ENCODE assay signal across 17 cellular contexts in genomic region chr9:129210125-129210524, GRCh38. TPM values are rescaled to one million over a fixed set of nuclear protein-coding genes. Genes with fewer than 3 reads are reported as not detected.
DNase-seq lines count a peak whose midpoint lies in the region; ATAC-seq, FAIRE-seq and TF ChIP-seq lines count a peak whose summit lies in the region.
"Had no signal": no experiment of that assay in that cellular context is flagged by ENCODE, and none has a peak within 500 bp of the region (broad histone marks: within the 10 kb centered on the region; RNA-seq: fewer than 3 reads in every experiment).

No MANE protein-coding gene starts in this region.

- H3K4me1 ChIP-seq in ES-I3 (ENCODE audit: insufficient read depth, low read length), result peaks cover 15% of the 10 kb centered on the region
- H3K4me1 ChIP-seq in H9 (ENCODE audit: insufficient read depth, low read length), result no peaks in the 10 kb centered on the region; the same call in 1 of the 2 replicates
- H3K4me1 ChIP-seq in H1 (replicated peaks in 1 of 4; ENCODE audit: control insufficient read depth in 3 of 4, insufficient read depth in 4 of 4, low read length in 3 of 4), result peaks cover 0 to 14% (median 8%) of the 10 kb centered on the region in 4 experiments; a peak in 6 of 7 replicates
- H3K4me1 ChIP-seq in mesendoderm (ENCODE audit: control insufficient read depth, low read depth, low read length), result peaks cover 5% of the 10 kb centered on the region
- H3K4me1 ChIP-seq: BE2C, HAP-1 had no signal

- H2BK20ac ChIP-seq in H9 (ENCODE audit: low read depth, low read length, poor library complexity, severe bottlenecking) (no peak overlapping the region), H1 (ENCODE audit: low read length) (no peak overlapping the region)

- H3K9me3 ChIP-seq in ES-I3 (ENCODE audit: control insufficient read depth, insufficient read depth, low read length) (no peaks in the 10 kb centered on the region), H9 (ENCODE audit: control insufficient read depth, low read depth, low read length) (no peaks in the 10 kb centered on the region), H1 (ENCODE audit: insufficient read depth in 2 of 2, low read depth in 1 of 2, low read length in 1 of 2) (no peaks in the 10 kb centered on the region)
- H3K9me3 ChIP-seq: BE2C, HAP-1 had no signal

- ATAC-seq in sciatic nerve, result no peak
- ATAC-seq: GM12878, Right ventricle myocardium inferior had no signal

- TF ChIP-seq RAD21 in H1 (IDR thresholded peaks at IDR 0.05 in 1 of 2, conservative IDR thresholded peaks at IDR 0.05 in 1 of 2; ENCODE audit: low read depth in 2 of 2, low read length in 2 of 2), result no peak

- POLR2A ChIA-PET in H1 (lab: Charles Lee; ENCODE audit: partially characterized antibody), result interaction anchor here (0.6 to 3.0 kb wide), 6 partner anchors 12 to 124 kb away, joined by 4 to 22 read pairs (median 6); partner anchors contain the start of gene IER5L

- no peak for TF ChIP-seq EP300 in H1 (IDR thresholded peaks at IDR 0.05; ENCODE audit: borderline replicate concordance in 1 of 2, low read depth in 2 of 2, low read length in 2 of 2)

- H3K27ac Mint-ChIP-seq in H9, result peak overlapping the region in 1 of 3 experiments; percentile 40; a peak in 2 of 7 replicates

- H4K91ac ChIP-seq in H9 (ENCODE audit: insufficient read length, low read depth, low read length) (no peak overlapping the region), H1 (replicated peaks; ENCODE audit: insufficient read length, low read length) (no peak overlapping the region)

- H3K36me3 Mint-ChIP-seq in H9 (ENCODE audit: insufficient read depth in 1 of 3, low read depth in 3 of 3), result peaks cover 0 to 12% (median 9%) of the 10 kb centered on the region in 3 experiments; a peak in 4 of 7 replicates

- H3K4ac ChIP-seq in H9 (ENCODE audit: low read depth, low read length), result no peak overlapping the region
- no peak overlapping the region for H3K4ac ChIP-seq in H1 (replicated peaks; ENCODE audit: insufficient read length, low read depth, low read length)
- H3K4ac ChIP-seq in mesendoderm (ENCODE audit: low read depth, low read length), result no peak overlapping the region

- no peak overlapping the region for H2BK120ac ChIP-seq in H9 (ENCODE audit: low read depth, low read length, poor library complexity, severe bottlenecking)
- H2BK120ac ChIP-seq in H1 (replicated peaks; ENCODE audit: low read depth, low read length), result no peak overlapping the region
- H2BK120ac ChIP-seq in mesendoderm (ENCODE audit: low read depth, low read length), result no peak overlapping the region

- no peaks in the 10 kb centered on the region; the same call in 1 of the 2 replicates for H3K27me3 Mint-ChIP-seq in H9 (ENCODE audit: low read depth)

- intact Hi-C loops in sciatic nerve (cut with DNase I), result no loop called here

- H4K8ac ChIP-seq in H9 (replicated peaks; ENCODE audit: insufficient read length, low read depth, low read length) (no peak overlapping the region), H1 (ENCODE audit: extremely low read depth, insufficient read depth, low read length) (no peak overlapping the region), mesendoderm (ENCODE audit: low read depth, low read length) (no peak overlapping the region)

- H3K4me3 Mint-ChIP-seq in H9, result peak overlapping the region; percentile 89 to 92; a peak in 4 of 5 replicates

- TF ChIP-seq CTCF in H9 (conservative IDR thresholded peaks at IDR 0.05) (no peak), H1 (IDR thresholded peaks at IDR 0.05; ENCODE audit: control extremely low read depth in 1 of 3, insufficient read depth in 1 of 3, low read depth in 1 of 3, low read length in 3 of 3) (no peak)

- H3K79me1 ChIP-seq in H9 (ENCODE audit: insufficient read depth, low read depth, low read length, poor library complexity, severe bottlenecking), result no peaks in the 10 kb centered on the region
- H3K79me1 ChIP-seq in H1 (ENCODE audit: low read depth, low read length), result peaks cover 7% of the 10 kb centered on the region; the same call in 1 of the 2 replicates
- H3K79me1 ChIP-seq in mesendoderm (ENCODE audit: low read length), result peaks cover 2% of the 10 kb centered on the region

- DNase-seq in H9 (no peak), H1 (ENCODE audit: low read depth in 1 of 2, low spot score in 2 of 2) (no peak), mesendoderm (no peak), DMS 273 (lab: John Stamatoyannopoulos, UW; ENCODE audit: unreplicated experiment) (no peak), GDM1 (lab: John Stamatoyannopoulos, UW) (no peak), sciatic nerve (ENCODE audit: low spot score) (no peak)
- DNase-seq: BE2C, DMS79, Kasumi-1, NCI-H1694 treated with DMSO at 0.1 percent for 48 hours, NCI-H446, NCI-H526 treated with DMSO at 0.1 percent for 48 hours had no signal

- H3K4me1 Mint-ChIP-seq in H9, result peaks cover 30 to 48% of the 10 kb centered on the region in 2 experiments

- H3K27ac ChIP-seq in H9 (ENCODE audit: insufficient read length, low read depth, low read length) (no peak overlapping the region), H1 (ENCODE audit: low read depth, low read length) (no peak overlapping the region), mesendoderm (ENCODE audit: low read depth, low read length) (no peak overlapping the region)
- H3K27ac ChIP-seq: HL-60 had no signal

- no peak overlapping the region for H3T11ph ChIP-seq in H9 (ENCODE audit: low read length)

- no peaks in the 10 kb centered on the region; a peak in 1 of 5 replicates for H3K9me3 Mint-ChIP-seq in H9

- FAIRE-seq in H1 (lab: Jason Lieb, UNC), result no peak
- FAIRE-seq: GM12878 had no signal

- peak overlapping the region; percentile 60 for H3K9ac ChIP-seq in ES-I3 (ENCODE audit: low read depth, low read length)
- no peak overlapping the region for H3K9ac ChIP-seq in H9 (ENCODE audit: extremely low read depth, insufficient read length, low read length)
- no peak overlapping the region for H3K9ac ChIP-seq in H1 (replicated peaks in 1 of 4; ENCODE audit: extremely low read depth in 1 of 4, low read depth in 3 of 4, low read length in 3 of 4)
- no peak overlapping the region for H3K9ac ChIP-seq in mesendoderm (ENCODE audit: low read length)

- H3K27me3 ChIP-seq in H9 (ENCODE audit: insufficient read depth, low read length) (no peaks in the 10 kb centered on the region), H1 (replicated peaks in 1 of 4; ENCODE audit: control insufficient read depth in 3 of 4, extremely low read depth in 1 of 4, insufficient read depth in 3 of 4, low read length in 3 of 4) (no peaks in the 10 kb centered on the region), mesendoderm (ENCODE audit: insufficient read depth, low read length, poor library complexity) (no peaks in the 10 kb centered on the region)
- H3K27me3 ChIP-seq: BE2C had no signal

- CTCF ChIA-PET in H1 (lab: Charles Lee; ENCODE audit: partially characterized antibody), result interaction anchor here (0.7 to 3.7 kb wide), 7 partner anchors 10 to 541 kb away, joined by 3 to 12 read pairs (median 4); partner anchors contain the start of gene NTMT1

- no peak overlapping the region for H3K56ac ChIP-seq in H9 (ENCODE audit: insufficient read length, low read depth, low read length)
- H3K56ac ChIP-seq in H1 (replicated peaks; ENCODE audit: insufficient read length, low read depth, low read length), result no peak overlapping the region
- H3K56ac ChIP-seq in mesendoderm (ENCODE audit: low read length), result peak overlapping the region; percentile 36

- H2BK15ac ChIP-seq in H9 (ENCODE audit: low read depth, low read length), result no peak overlapping the region
- H2BK15ac ChIP-seq in H1 (ENCODE audit: low read length), result no peak overlapping the region
- H2BK15ac ChIP-seq in mesendoderm (replicated peaks; ENCODE audit: low read depth), result no peak overlapping the region

- peaks cover 3% of the 10 kb centered on the region; the same call in 1 of the 2 replicates for H3K79me2 ChIP-seq in H9 (ENCODE audit: insufficient read depth, low read length)
- peaks cover 0 to 19% of the 10 kb centered on the region in 2 experiments; a peak in 2 of 4 replicates for H3K79me2 ChIP-seq in H1 (ENCODE audit: control insufficient read depth in 1 of 2, insufficient read depth in 2 of 2, low read length in 2 of 2)
- H3K79me2 ChIP-seq in mesendoderm (ENCODE audit: control insufficient read depth, insufficient read depth, low read length), result peaks cover 4% of the 10 kb centered on the region

- no peak overlapping the region for H3K18ac ChIP-seq in H9 (ENCODE audit: insufficient read length, low read depth, low read length)
- H3K18ac ChIP-seq in H1 (ENCODE audit: extremely low read depth, low read length), result peak overlapping the region; percentile 60
- no peak overlapping the region for H3K18ac ChIP-seq in mesendoderm (ENCODE audit: low read length)

- peak overlapping the region in 1 of 4 experiments; percentile 70; a peak in 3 of 8 replicates for H3K4me3 ChIP-seq in H1 (ENCODE audit: extremely low read depth in 1 of 4, insufficient read depth in 2 of 4, low read depth in 3 of 4, low read length in 4 of 4)
- no peak overlapping the region for H3K4me3 ChIP-seq in mesendoderm (ENCODE audit: low read length)
- H3K4me3 ChIP-seq: GM12878, HAP-1 had no signal

- no peaks in the 10 kb centered on the region for H3K36me3 ChIP-seq in ES-I3 (ENCODE audit: insufficient read depth, low read length)
- peaks cover 0 to 9% (median 0%) of the 10 kb centered on the region in 4 experiments; a peak in 1 of 8 replicates for H3K36me3 ChIP-seq in H1 (ENCODE audit: control insufficient read depth in 2 of 4, insufficient read depth in 4 of 4, low read length in 3 of 4)
- H3K36me3 ChIP-seq in mesendoderm (ENCODE audit: control insufficient read depth, insufficient read depth, low read length), result no peaks in the 10 kb centered on the region
- H3K36me3 ChIP-seq: BE2C, HAP-1 had no signal

- H2AK5ac ChIP-seq in H9 (ENCODE audit: insufficient read length, low read length) (no peak overlapping the region), H1 (ENCODE audit: low read depth, low read length) (peak overlapping the region; percentile 65; the same call in 1 of the 2 replicates), mesendoderm (ENCODE audit: low read length) (no peak overlapping the region)

- H4K5ac ChIP-seq in H9 (ENCODE audit: insufficient read length, low read depth, low read length), result no peak overlapping the region
- no peak overlapping the region for H4K5ac ChIP-seq in H1 (ENCODE audit: insufficient read length, low read depth, low read length)
- H4K5ac ChIP-seq in mesendoderm (ENCODE audit: low read length), result no peak overlapping the region

- H3K23ac ChIP-seq in H9 (ENCODE audit: insufficient read length, low read depth, low read length), result no peak overlapping the region
- H3K23ac ChIP-seq in H1 (ENCODE audit: insufficient read length), result no peak overlapping the region
- H3K23ac ChIP-seq in mesendoderm (ENCODE audit: low read length), result no peak overlapping the region

- H2BK5ac ChIP-seq in H9 (ENCODE audit: insufficient read length, low read length) (no peak overlapping the region), H1 (ENCODE audit: low read depth, low read length) (0 out of 2 replicates have a peak overlapping the region, but pooled peaks have one; percentile 12), mesendoderm (ENCODE audit: low read length) (no peak overlapping the region)

- H3K23me2 ChIP-seq in H9 (ENCODE audit: insufficient read length, low read depth, low read length, poor library complexity, severe bottlenecking), result peaks cover 7% of the 10 kb centered on the region
- peaks cover 10% of the 10 kb centered on the region for H3K23me2 ChIP-seq in H1 (ENCODE audit: low read depth, low read length)

- H3K14ac ChIP-seq in H9 (ENCODE audit: insufficient read depth, low read length), result no peak overlapping the region
- no peak overlapping the region for H3K14ac ChIP-seq in H1 (ENCODE audit: insufficient read length)

- WGBS in H9 (ENCODE audit: extremely low coverage, insufficient read length, low lambda C conversion rate), result no CpG with 5 or more reads among the region's 5 CpGs
- WGBS in H1 (ENCODE audit: extremely low coverage in 1 of 2, insufficient coverage in 1 of 2, insufficient read length in 1 of 2, insufficient replicate concordance in 2 of 2, low coverage in 1 of 2, low lambda C conversion rate in 2 of 2, missing lambda C conversion rate in 1 of 2), 2 experiments, result 74% methylated on average over 5 of the region's 5 CpGs; no CpG with 5 or more reads in 1 of the 2 experiments
- WGBS in mesendoderm (ENCODE audit: extremely low coverage, insufficient coverage, low lambda C conversion rate), result no CpG with 5 or more reads among the region's 5 CpGs

- H4K20me1 ChIP-seq in H9 (ENCODE audit: control insufficient read depth, insufficient read depth, insufficient read length) (peaks cover 2% of the 10 kb centered on the region), H1 (replicated peaks in 1 of 2; ENCODE audit: control insufficient read depth in 1 of 2, insufficient read depth in 2 of 2, low read length in 2 of 2) (peaks cover 0 to 2% of the 10 kb centered on the region in 2 experiments)

- H2AFZ ChIP-seq in H9 (ENCODE audit: low read length), result no peak overlapping the region
- no peak overlapping the region for H2AFZ ChIP-seq in H1 (ENCODE audit: low read length)

- TF ChIP-seq POLR2A in H1 (IDR thresholded peaks at IDR 0.05; ENCODE audit: control extremely low read depth in 1 of 2, low read depth in 2 of 2, low read length in 2 of 2), result no peak

- H2BK12ac ChIP-seq in H9 (ENCODE audit: insufficient read length, low read depth, low read length) (no peak overlapping the region), H1 (ENCODE audit: low read depth, low read length) (no peak overlapping the region)

- H3K4me2 ChIP-seq in H9 (ENCODE audit: insufficient read depth, insufficient read length, low read length) (peak overlapping the region; percentile 98), H1 (ENCODE audit: insufficient read depth in 1 of 2, low read depth in 2 of 2, low read length in 2 of 2) (peak overlapping the region; percentile 31 to 91), mesendoderm (ENCODE audit: low read length) (no peak overlapping the region)

RNA-seq across cellular contexts. Expression of gene IER5L, which starts 32.1 kb away (rescaled TPM):
- total RNA-seq in H9 (2021) (1.0 and 1.3 TPM in 2 replicates), sciatic nerve (39.3 TPM)
- 1.0 and 1.2 TPM in 2 replicates for total RNA-seq in H1 (2021; fragmentation: NEBNext Ultra II Directional; extraction: Animal tissue kit (Norgen Biotek cat#: 25700))
- polyA plus RNA-seq in H1 (2011; rRNA removed), result 0.65 and 0.96 TPM in 2 replicates
- polyA plus RNA-seq in H1 (2011; cell fraction: cytosol; rRNA removed), result 0.62 TPM
- polyA plus RNA-seq in H1 (2011; cell fraction: nucleus; rRNA removed), result 1.7 TPM
- 0.25 to 0.47 TPM (median 0.34 TPM) in 4 replicates for polyA plus RNA-seq in H1 (2012, experiment 1 of 2)
- 0.16 TPM for polyA plus RNA-seq in H1 (2012, experiment 2 of 2)
- 0.36 TPM for polyA plus RNA-seq in H1 (2013, experiment 1 of 2)
- 0.48 TPM for polyA plus RNA-seq in H1 (2013, experiment 2 of 2)
- 0.22 and 0.27 TPM in 2 replicates for polyA minus RNA-seq in H1 (2011; rRNA and poly(A)+ RNA removed)
- 0.66 TPM for polyA minus RNA-seq in H1 (2011; cell fraction: cytosol; rRNA and poly(A)+ RNA removed)
- 6.8 TPM for polyA minus RNA-seq in H1 (2011; cell fraction: nucleus; rRNA and poly(A)+ RNA removed)
- polyA plus RNA-seq in mesendoderm (2013, experiment 1 of 2), result 0.93 TPM
- polyA plus RNA-seq in mesendoderm (2013, experiment 2 of 2), result 0.76 TPM

Comparison
In these comparisons a context has a peak if more than half of its experiments do, and no peak if none do; other contexts are left out.
1. RNA of gene IER5L, which starts 32.1 kb away (total RNA-seq): 39.3 TPM in sciatic nerve (single experiment); 1.0 to 1.3 TPM in H9 and 1.0 to 1.2 TPM in H1; every median in the first group is over 10 times any median in the second.